In the genomic region with DNA sequence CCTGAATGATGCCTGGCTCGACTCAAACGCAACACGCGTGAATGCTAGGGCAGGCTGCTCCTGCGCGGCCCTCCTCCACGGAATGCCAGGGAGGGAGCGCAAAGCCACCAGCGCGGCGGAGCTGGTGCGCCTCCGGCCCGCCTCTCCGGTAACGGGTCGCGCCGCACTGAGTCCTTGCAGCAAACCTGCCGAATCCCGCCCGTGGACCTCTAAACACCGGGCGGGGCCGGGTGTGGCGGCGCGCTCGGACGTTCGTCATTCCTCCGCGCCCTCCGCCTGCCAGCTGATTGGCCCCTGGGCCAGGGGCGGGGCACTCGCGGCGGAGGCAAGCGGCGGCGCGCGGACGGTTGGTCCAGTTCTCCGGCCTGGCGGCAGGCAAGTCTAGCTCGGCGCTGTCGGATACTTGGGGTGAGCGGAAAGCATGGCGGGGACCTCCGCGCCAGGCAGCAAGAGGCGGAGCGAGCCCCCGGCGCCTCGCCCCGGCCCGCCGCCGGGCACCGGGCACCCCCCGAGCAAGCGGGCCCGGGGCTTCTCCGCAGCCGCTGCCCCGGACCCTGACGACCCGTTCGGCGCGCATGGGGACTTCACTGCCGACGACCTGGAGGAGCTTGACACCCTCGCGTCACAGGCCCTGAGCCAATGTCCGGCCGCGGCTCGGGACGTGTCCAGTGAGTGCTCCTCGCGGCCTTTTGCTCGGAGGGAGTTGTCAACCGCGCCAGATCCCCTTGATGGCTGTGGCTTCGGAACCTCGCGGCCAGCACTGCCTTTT, we compare ENCODE assay signal across 1 cellular context.
A peak's percentile ranks its signal among the peaks of the same experiment; 100 is the strongest.
TF ChIP-seq lines count a peak whose summit lies in the region.

ATRIP (plus strand) TSS at position 313 of the 769 bp plus-strand sequence; CDS start at position 422, 109 bp downstream.

TF ChIP-seq in IMR-90, 13 proteins besides CTCF, POLR2A, EP300 and RAD21:
- TF ChIP-seq MAZ (IDR thresholded peaks at IDR 0.05; ENCODE audit: borderline replicate concordance, low read depth, low read length) (peak; percentile 92; the same call in 1 of the 2 replicates), USF2 (IDR thresholded peaks at IDR 0.05; ENCODE audit: low read depth, low read length) (no peak), SMC3 (IDR thresholded peaks at IDR 0.05; ENCODE audit: low read depth, low read length) (no peak), RCOR1 (IDR thresholded peaks at IDR 0.05; ENCODE audit: insufficient replicate concordance, low read length) (peak; percentile 13), NFE2L2 (IDR thresholded peaks at IDR 0.05; ENCODE audit: low read depth, low read length) (no peak), MXI1 (IDR thresholded peaks at IDR 0.05; ENCODE audit: borderline replicate concordance, low read depth, low read length) (peak; percentile 93), CEBPB (IDR thresholded peaks at IDR 0.05; ENCODE audit: low read depth, low read length) (no peak)
